1 cellular context compared by ENCODE assay signal in genomic region chr15:26891448-26891881, GRCh38.
TF ChIP-seq lines count a peak whose summit lies in the region.

No MANE protein-coding gene starts in this region.

TF ChIP-seq in H1, 55 proteins besides CTCF, POLR2A, EP300 and RAD21 (continued from another document):
- TF ChIP-seq SIN3A (conservative IDR thresholded peaks at IDR 0.05 in 1 of 2, IDR thresholded peaks at IDR 0.05 in 1 of 2; ENCODE audit: low read depth in 1 of 2, low read length in 2 of 2), result 0 out of 4 replicates have a peak, but pooled peaks of 1 of the 2 experiments have one; percentile 16
- peak; percentile 14; the same call in 1 of the 2 replicates for TF ChIP-seq TEAD4 (IDR thresholded peaks at IDR 0.05; ENCODE audit: low read depth, low read length)
- TF ChIP-seq JUND (IDR thresholded peaks at IDR 0.05; ENCODE audit: low read length), result peak; percentile 33; the same call in 1 of the 2 replicates
- no peak for TF ChIP-seq SRF (IDR thresholded peaks at IDR 0.05; ENCODE audit: low read depth, low read length)
- TF ChIP-seq YY1 (IDR thresholded peaks at IDR 0.05; ENCODE audit: low read depth, low read length), result peak; percentile 50; the same call in 1 of the 2 replicates
- TF ChIP-seq PHF8 (conservative IDR thresholded peaks at IDR 0.05; ENCODE audit: low read depth, low read length), result no peak
- TF ChIP-seq GABPA (IDR thresholded peaks at IDR 0.05; ENCODE audit: borderline replicate concordance, insufficient read depth, low read length), result peak; percentile 51; the same call in 1 of the 2 replicates
- peak; percentile 32; the same call in 1 of the 2 replicates for TF ChIP-seq E2F6 (IDR thresholded peaks at IDR 0.05)
- peak; percentile 74 for TF ChIP-seq MAX (IDR thresholded peaks at IDR 0.05)
